ENCODE assay signal across 1 cellular context in genomic region chr11:62054484-62055121, GRCh38.
TF ChIP-seq lines count a peak whose summit lies in the region.

No MANE protein-coding gene starts in this region.

TF ChIP-seq in K562, 482 proteins besides CTCF, POLR2A, EP300 and RAD21 (continued from another document):
- TF ChIP-seq MAFK (IDR thresholded peaks at IDR 0.05; ENCODE audit: low read length) (0 out of 2 replicates have a peak, but pooled peaks have one; percentile 14), ZNF766 (CRISPR knock-in tag; conservative IDR thresholded peaks at IDR 0.05) (0 out of 2 replicates have a peak, but pooled peaks have one; percentile 31), SMC3 (conservative IDR thresholded peaks at IDR 0.05; ENCODE audit: insufficient read depth, low read depth, low read length) (peak; percentile 64), MNT (conservative IDR thresholded peaks at IDR 0.05) (peak in 1 of 2 experiments; percentile 38; a peak in 1 of 4 replicates), TRIM28 (IDR thresholded peaks at IDR 0.05) (peak; percentile 63; the same call in 1 of the 2 replicates), PML (IDR thresholded peaks at IDR 0.05; ENCODE audit: low read length) (0 out of 2 replicates have a peak, but pooled peaks have one; percentile 25), NR2C1 (IDR thresholded peaks at IDR 0.05) (peak; percentile 29; the same call in 1 of the 2 replicates), NR2C1 (tag; IDR thresholded peaks at IDR 0.05) (peak; percentile 25; the same call in 1 of the 2 replicates), ZNF583 (CRISPR knock-in tag; IDR thresholded peaks at IDR 0.05) (no peak), GABPB1 (CRISPR knock-in tag; IDR thresholded peaks at IDR 0.05) (peak; percentile 25; the same call in 1 of the 2 replicates), MYC (IDR thresholded peaks at IDR 0.05; ENCODE audit: low read depth, low read length) (peak; percentile 39; the same call in 1 of the 2 replicates), MYC (CRISPR knock-in tag; IDR thresholded peaks at IDR 0.05; ENCODE audit: borderline replicate concordance, low read depth) (no peak), SMAD4 (CRISPR knock-in tag; conservative IDR thresholded peaks at IDR 0.05) (0 out of 2 replicates have a peak, but pooled peaks have one; percentile 24), ARHGAP35 (IDR thresholded peaks at IDR 0.05; ENCODE audit: partially characterized antibody) (no peak), NR2C2 (CRISPR knock-in tag; IDR thresholded peaks at IDR 0.05) (no peak), NR2C2 (tag; IDR thresholded peaks at IDR 0.05) (0 out of 2 replicates have a peak, but pooled peaks have one; percentile 47), SIX5 (IDR thresholded peaks at IDR 0.05; ENCODE audit: borderline replicate concordance in 1 of 2, insufficient read depth in 1 of 2, low read depth in 1 of 2, low read length in 2 of 2) (no peak)
